Comparison of ENCODE assay signal across 7 cellular contexts in genomic region chr16:88199296-88200153, GRCh38.
DNase-seq lines count a peak whose midpoint lies in the region; ATAC-seq, FAIRE-seq and TF ChIP-seq lines count a peak whose summit lies in the region.
"Not testable (repeated sequence)": the region's sequence is repeated elsewhere in the genome, so short reads cannot be mapped to it uniquely, and the experiment has no call there.

No MANE protein-coding gene starts in this region.

- not testable (repeated sequence) for H3K36me3 Mint-ChIP-seq in neural progenitor cell; progenitor cell of endocrine pancreas (ENCODE audit: insufficient read depth)

- H3K27me3 ChIP-seq in neural progenitor cell, upper lobe of right lung: not testable (repeated sequence)

- FAIRE-seq in HTR-8/SVneo (lab: Jason Lieb, UNC), result peak; percentile 33

- not testable (repeated sequence) for H3K9me3 ChIP-seq in neural progenitor cell (ENCODE audit: low read depth); upper lobe of right lung

- not testable (repeated sequence) for H3K79me2 ChIP-seq in neural progenitor cell (ENCODE audit: low read depth)

- not testable (repeated sequence) for H3K4me2 ChIP-seq in neural progenitor cell

- H3K27ac Mint-ChIP-seq in neural progenitor cell (peak overlapping the region; percentile 60), progenitor cell of endocrine pancreas (peak overlapping the region; percentile 13)

- ATAC-seq in left lobe of liver, upper lobe of right lung: not testable (repeated sequence)

- TF ChIP-seq CTCF in coronary artery (IDR thresholded peaks at IDR 0.05); neural progenitor cell (IDR thresholded peaks at IDR 0.05); progenitor cell of endocrine pancreas (IDR thresholded peaks at IDR 0.05; ENCODE audit: unreplicated experiment); upper lobe of right lung (IDR thresholded peaks at IDR 0.05): not testable (repeated sequence)

- H3K4me1 Mint-ChIP-seq in neural progenitor cell, result peaks cover 30% of the 10 kb centered on the region
- not testable (repeated sequence) for H3K4me1 Mint-ChIP-seq in progenitor cell of endocrine pancreas (ENCODE audit: low read depth)

- H3K27me3 Mint-ChIP-seq in neural progenitor cell (ENCODE audit: insufficient read depth, low read depth) (peaks cover 13% of the 10 kb centered on the region), progenitor cell of endocrine pancreas (peaks cover 16% of the 10 kb centered on the region)

- H2AFZ ChIP-seq in neural progenitor cell (replicated peaks), result not testable (repeated sequence)

- H3K4me3 Mint-ChIP-seq in neural progenitor cell; progenitor cell of endocrine pancreas (ENCODE audit: low read depth): not testable (repeated sequence)

- H3K9ac ChIP-seq in neural progenitor cell, result not testable (repeated sequence)

- not testable (repeated sequence) for H4K20me1 ChIP-seq in neural progenitor cell (ENCODE audit: low read depth)

- H3K4me1 ChIP-seq in neural progenitor cell, upper lobe of right lung: not testable (repeated sequence)

- not testable (repeated sequence) for H3K9me3 Mint-ChIP-seq in neural progenitor cell; progenitor cell of endocrine pancreas (ENCODE audit: low read depth)

- intact Hi-C loops in upper lobe of right lung (cut with DNase I), result loop anchor here (10.0 kb wide), 1 partner anchor 235 kb away; no protein-coding TSS in a partner anchor

- H3K36me3 ChIP-seq in neural progenitor cell, upper lobe of right lung: not testable (repeated sequence)

- not testable (repeated sequence) for DNase-seq in HTR-8/SVneo (ENCODE audit: insufficient read length, low spot score); neural progenitor cell (ENCODE audit: low spot score); progenitor cell of endocrine pancreas (ENCODE audit: low spot score, unreplicated experiment)
- peak; percentile 28 for DNase-seq in activated CD8-positive, alpha-beta memory T cell treated with anti-CD3 and anti-CD28 coated beads, Interleukin-2, amount 50 U/mL, for 48 hours
- DNase-seq in coronary artery (ENCODE audit: low spot score), result peak; percentile 49
- peak; percentile 32 for DNase-seq in left lobe of liver (ENCODE audit: low spot score)
- peak; percentile 46 for DNase-seq in upper lobe of right lung

- not testable (repeated sequence) for H3K4me3 ChIP-seq in coronary artery, neural progenitor cell, upper lobe of right lung

- not testable (repeated sequence) for H3K27ac ChIP-seq in coronary artery, neural progenitor cell, upper lobe of right lung

- H3F3A ChIP-seq in neural progenitor cell (ENCODE audit: low read depth), result not testable (repeated sequence)
